Comparison of ENCODE assay signal across 13 cellular contexts in genomic region chr13:40943073-40943472, GRCh38.
"Had no signal": no experiment of that assay in that cellular context is flagged by ENCODE, and none has a peak within 500 bp of the region (broad histone marks: within the 10 kb centered on the region; RNA-seq: fewer than 3 reads in every experiment).

No MANE protein-coding gene starts in this region.

- DNase-seq: activated CD4-positive, alpha-beta T cell treated with anti-CD3 and anti-CD28 coated beads, Interleukin-2, amount 50 U/mL, for 4 hours; activated naive CD4-positive, alpha-beta T cell; amniotic stem cell; body of pancreas; central memory CD4-positive, alpha-beta T cell; mesenchymal stem cell; stimulated activated CD4-positive, alpha-beta T cell treated with anti-CD3 and anti-CD28 coated beads, Interleukin-4, amount 100 ng/mL, for 4 hours; tibial artery had no signal

- H3K4me3 ChIP-seq: body of pancreas, heart left ventricle, tibial artery had no signal

- H3K27me3 ChIP-seq: heart left ventricle, tibial artery had no signal

- H3K4me3 Mint-ChIP-seq: activated T-helper 1 cell treated with anti-CD3 and anti-CD28 coated beads, Interleukin-12 subunit alpha, Interleukin-12 subunit beta, Interleukin-2, Interleukin-4 antibody, amounts not matched to agents 30 ng/mL and 10 ng/mL and 1 ng/mL, durations not matched to agents 14 hours and 24 hours and 36 hours had no signal

- H3K9me3 Mint-ChIP-seq: activated T-helper 1 cell treated with anti-CD3 and anti-CD28 coated beads, Interleukin-12 subunit alpha, Interleukin-12 subunit beta, Interleukin-2, Interleukin-4 antibody, amounts not matched to agents 30 ng/mL and 10 ng/mL and 1 ng/mL, durations not matched to agents 14 hours and 24 hours and 36 hours had no signal

- ATAC-seq: activated CD4-positive, CD25-positive, alpha-beta regulatory T cell treated with anti-CD3 and anti-CD28 coated beads, Interleukin-2, amount 50 U/mL, for 24 hours; body of pancreas; heart left ventricle; left lobe of liver had no signal

- H3K9me3 ChIP-seq: body of pancreas, heart left ventricle, tibial artery had no signal

- H3K4me1 ChIP-seq: body of pancreas, parathyroid adenoma had no signal

- H3K27ac ChIP-seq: body of pancreas, heart left ventricle, parathyroid adenoma had no signal
